ENCODE assay signal across 23 cellular contexts in the genomic region with DNA sequence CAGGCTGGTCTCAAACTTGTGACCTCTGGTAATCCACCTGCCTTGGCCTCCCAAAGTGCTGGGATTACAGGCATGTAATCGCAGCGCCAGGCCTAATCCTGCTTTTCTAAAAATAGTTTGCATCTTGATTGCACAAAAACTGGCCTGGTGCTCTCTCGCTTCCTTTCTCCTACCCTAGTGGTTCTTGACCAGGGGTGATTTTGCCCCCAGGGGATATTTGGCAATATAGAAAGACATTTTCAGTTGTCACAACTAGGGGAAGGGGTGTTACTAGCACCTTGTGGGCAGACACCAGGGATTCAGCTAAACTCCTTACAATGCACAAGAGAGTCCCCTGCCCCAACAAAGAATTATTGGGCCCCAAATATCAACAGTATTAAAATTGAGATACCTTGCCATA.
"Had no signal": no experiment of that assay in that cellular context is flagged by ENCODE, and none has a peak within 500 bp of the region (broad histone marks: within the 10 kb centered on the region; RNA-seq: fewer than 3 reads in every experiment).

No MANE protein-coding gene starts in this region.

- H3K36me3 Mint-ChIP-seq: memory B cell; stimulated activated effector memory CD8-positive, alpha-beta T cell treated with anti-CD3 and anti-CD28 coated beads, Interleukin-12 subunit alpha, Interleukin-12 subunit beta, amount 100 ng/mL, for 72 hours had no signal

- DNase-seq: cortex of kidney; hypothalamus; immature natural killer cell; islet precursor cell; kidney glomerular epithelial cell; left colon; left ventricle myocardium superior; natural killer cell; occipital lobe; ovary; posterior cingulate gyrus; psoas muscle; right cardiac atrium; sigmoid colon; stimulated activated CD4-positive, alpha-beta T cell treated with anti-CD3 and anti-CD28 coated beads, Interleukin-2, amount 100 ng/mL, for 24 hours; stimulated activated CD4-positive, alpha-beta T cell treated with anti-CD3 and anti-CD28 coated beads, Interleukin-4, amount 100 ng/mL, for 24 hours; stimulated activated naive CD4-positive, alpha-beta T cell treated with Interleukin-2 at 50 U/mL for 16 hours; stomach; testis; tibial artery had no signal

- ATAC-seq: left ventricle myocardium superior; natural killer cell; psoas muscle; right cardiac atrium; stimulated activated effector memory CD8-positive, alpha-beta T cell treated with anti-CD3 and anti-CD28 coated beads, Interleukin-12 subunit alpha, Interleukin-12 subunit beta, amount 100 ng/mL, for 72 hours had no signal

- H3K27me3 Mint-ChIP-seq: memory B cell had no signal

- H3K27ac Mint-ChIP-seq: immature natural killer cell; memory B cell; natural killer cell; stimulated activated effector memory CD8-positive, alpha-beta T cell treated with anti-CD3 and anti-CD28 coated beads, Interleukin-12 subunit alpha, Interleukin-12 subunit beta, amount 100 ng/mL, for 72 hours; type B pancreatic cell had no signal

- H3K4me1 Mint-ChIP-seq: immature natural killer cell; memory B cell; stimulated activated effector memory CD8-positive, alpha-beta T cell treated with anti-CD3 and anti-CD28 coated beads, Interleukin-12 subunit alpha, Interleukin-12 subunit beta, amount 100 ng/mL, for 72 hours had no signal

- H3K4me3 Mint-ChIP-seq: immature natural killer cell; memory B cell; natural killer cell; stimulated activated effector memory CD8-positive, alpha-beta T cell treated with anti-CD3 and anti-CD28 coated beads, Interleukin-12 subunit alpha, Interleukin-12 subunit beta, amount 100 ng/mL, for 72 hours; type B pancreatic cell had no signal
